10 cellular contexts compared by ENCODE assay signal in genomic region chr20:49656304-49656703, GRCh38. TPM values are rescaled to one million over a fixed set of nuclear protein-coding genes. Genes with fewer than 3 reads are reported as not detected.
DNase-seq lines count a peak whose midpoint lies in the region; ATAC-seq and TF ChIP-seq lines count a peak whose summit lies in the region.
"Had no signal": no experiment of that assay in that cellular context is flagged by ENCODE, and none has a peak within 500 bp of the region (broad histone marks: within the 10 kb centered on the region; RNA-seq: fewer than 3 reads in every experiment).

No MANE protein-coding gene starts in this region.

- H3K4me1 ChIP-seq in neutrophil (ENCODE audit: control insufficient read depth in 1 of 2, insufficient read depth in 1 of 2, low read depth in 1 of 2, low read length in 1 of 2): peaks cover 100% of the 10 kb centered on the region in 2 experiments

- no peaks in the 10 kb centered on the region for H3K27me3 ChIP-seq in neutrophil
- H3K27me3 ChIP-seq: BE2C had no signal

- H3K9me3 ChIP-seq in neutrophil: no peaks in the 10 kb centered on the region
- H3K9me3 ChIP-seq: BE2C had no signal

- peaks cover 35% of the 10 kb centered on the region for H3K36me3 ChIP-seq in neutrophil

- no peak overlapping the region for H3K4me3 ChIP-seq in neutrophil (ENCODE audit: low read depth in 1 of 2, low read length in 1 of 2)

- TF ChIP-seq CTCF in neutrophil (IDR thresholded peaks at IDR 0.05): no peak

- DNase-seq in COLO668 (lab: John Stamatoyannopoulos, UW; ENCODE audit: unreplicated experiment) (peak; percentile 31), NCI-H187 (lab: John Stamatoyannopoulos, UW) (peak; percentile 52 to 54), cerebellum (ENCODE audit: low spot score) (peak; percentile 42), NCI-H446 (lab: John Stamatoyannopoulos, UW) (no peak)
- DNase-seq: BE2C, small intestine had no signal

- ATAC-seq in HG02981 (IDR thresholded peaks at IDR 0.05; ENCODE audit: unreplicated experiment) (no peak), HG03354 (IDR thresholded peaks at IDR 0.05; ENCODE audit: poor library complexity, severe bottlenecking, unreplicated experiment) (no peak), GM19023 (IDR thresholded peaks at IDR 0.05; ENCODE audit: unreplicated experiment) (no peak)

- H3K27ac ChIP-seq in neutrophil: peak overlapping the region; percentile 85

RNA-seq across cellular contexts. Expression of gene B4GALT5, which starts 57.4 kb away (rescaled TPM):
- 38.2 TPM for total RNA-seq in cerebellum

Comparison
In these comparisons a context has a peak if more than half of its experiments do, and no peak if none do; other contexts are left out.
1. DNase-seq: peak in COLO668 (single experiment), NCI-H187 (2 of 2) and cerebellum (single experiment); none in NCI-H446 (0 of 2).